In the genomic region with DNA sequence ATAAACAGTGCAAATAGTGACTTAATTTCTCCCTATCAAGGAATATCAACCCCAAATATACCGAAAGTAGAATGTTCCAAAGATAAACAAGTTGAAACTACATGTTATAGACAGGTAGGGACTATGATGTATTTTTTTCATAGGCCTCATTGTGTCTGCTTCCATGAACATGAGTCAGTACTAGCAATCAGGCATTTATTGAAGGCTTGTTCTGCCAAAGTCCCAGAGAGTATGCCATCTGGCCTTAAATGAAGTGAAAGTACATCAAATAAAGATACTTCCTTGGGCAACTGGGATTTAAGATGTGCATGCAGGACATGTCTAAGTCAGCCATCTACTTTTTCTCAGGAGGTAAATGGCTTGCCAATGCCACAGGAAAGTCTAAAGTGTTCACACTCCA, we compare ENCODE assay signal across 26 cellular contexts. TPM values are rescaled to one million over a fixed set of nuclear protein-coding genes. Genes with fewer than 3 reads are reported as not detected.
"Had no signal": no experiment of that assay in that cellular context is flagged by ENCODE, and none has a peak within 500 bp of the region (broad histone marks: within the 10 kb centered on the region; RNA-seq: fewer than 3 reads in every experiment).

No MANE protein-coding gene starts in this region.

- H3K27ac ChIP-seq: colonic mucosa, left ventricle myocardium inferior, right lobe of liver, skin epidermis, uterus had no signal

- H3K36me3 ChIP-seq: colonic mucosa, left ventricle myocardium inferior, right lobe of liver, uterus had no signal

- H3K4me1 ChIP-seq: colonic mucosa, uterus had no signal

- DNase-seq: activated CD4-positive, alpha-beta T cell treated with anti-CD3 and anti-CD28 coated beads for 1 hour; activated CD4-positive, alpha-beta T cell treated with anti-CD3 and anti-CD28 coated beads, Interleukin-2, amount 50 U/mL, for 1 hour; activated CD8-positive, alpha-beta memory T cell treated with anti-CD3 and anti-CD28 coated beads, Interleukin-2, amount 10 ng/mL, durations not matched to agents 7 days and 5 days; activated CD8-positive, alpha-beta T cell treated with anti-CD3 and anti-CD28 coated beads for 36 hours; activated effector memory CD4-positive, alpha-beta T cell treated with Interleukin-2 at 50 U/mL for 16 hours; activated naive CD4-positive, alpha-beta T cell treated with Interleukin-2 at 50 U/mL for 16 hours; anterior cingulate cortex; cerebellar nuclear complex; colonic mucosa; effector CD8-positive, alpha-beta T cell; glutamatergic neuron; left ventricle myocardium inferior; mesendoderm; posterior cingulate gyrus; right lobe of liver; stimulated activated CD4-positive, alpha-beta T cell treated with anti-CD3 and anti-CD28 coated beads, Interleukin-12 subunit alpha, Interleukin-12 subunit beta, amount 100 ng/mL, for 4 hours; stimulated activated CD4-positive, alpha-beta T cell treated with anti-CD3 and anti-CD28 coated beads, Interleukin-4, amount 100 ng/mL, for 24 hours; substantia nigra; SW 1271; T-helper 9 cell; uterus had no signal

- ATAC-seq: activated CD8-positive, alpha-beta memory T cell treated with anti-CD3 and anti-CD28 coated beads, Interleukin-2, amount 10 ng/mL, durations not matched to agents 7 days and 5 days; activated CD8-positive, alpha-beta T cell treated with anti-CD3 and anti-CD28 coated beads for 36 hours; natural killer cell treated with Interleukin-12 subunit alpha and Interleukin-12 subunit beta and Interleukin-15 and Interleukin-18, amount 100 ng/mL, for 72 hours; right lobe of liver; stimulated activated effector memory CD8-positive, alpha-beta T cell treated with anti-CD3 and anti-CD28 coated beads, Interleukin-12 subunit alpha, Interleukin-12 subunit beta, amount 100 ng/mL, for 72 hours had no signal

- H3K9me3 ChIP-seq: colonic mucosa, left ventricle myocardium inferior, right lobe of liver, uterus had no signal

- H3K27me3 ChIP-seq: colonic mucosa, right lobe of liver, uterus had no signal

- H3K4me3 ChIP-seq: colonic mucosa, left ventricle myocardium inferior, lung, right lobe of liver, skin epidermis, uterus had no signal

RNA-seq across cellular contexts. Expression of gene GHR, which starts 6.5 kb away (rescaled TPM):
- total RNA-seq: activated CD8-positive, alpha-beta memory T cell treated with anti-CD3 and anti-CD28 coated beads, Interleukin-2, amount 10 ng/mL, durations not matched to agents 7 days and 5 days; activated CD8-positive, alpha-beta T cell treated with anti-CD3 and anti-CD28 coated beads for 36 hours; mononuclear cell; natural killer cell treated with Interleukin-12 subunit alpha and Interleukin-12 subunit beta and Interleukin-15 and Interleukin-18, amount 100 ng/mL, for 72 hours had no signal
